Comparison of ENCODE assay signal across 24 cellular contexts in genomic region chr13:98888890-98889279, GRCh38.
"Had no signal": no experiment of that assay in that cellular context is flagged by ENCODE, and none has a peak within 500 bp of the region (broad histone marks: within the 10 kb centered on the region; RNA-seq: fewer than 3 reads in every experiment).

No MANE protein-coding gene starts in this region.

- H3K36me3 ChIP-seq: prostate gland had no signal

- H3K27ac Mint-ChIP-seq: dendritic cell treated with granulocyte-macrophage colony-stimulating factor and Interleukin-4, amounts not matched to agents 40 ng/mL and 50 ng/mL, for 4 days; endodermal cell; stimulated activated effector memory CD8-positive, alpha-beta T cell treated with anti-CD3 and anti-CD28 coated beads, Interleukin-12 subunit alpha, Interleukin-12 subunit beta, amount 100 ng/mL, for 72 hours had no signal

- H3K79me2 ChIP-seq: hepatocyte had no signal

- H3K4me2 ChIP-seq: hepatocyte had no signal

- H2AFZ ChIP-seq: hepatocyte had no signal

- H3K4me3 ChIP-seq: esophagus muscularis mucosa, gastroesophageal sphincter, heart left ventricle, hepatocyte, prostate gland, right atrium auricular region, stomach, thyroid gland, vagina had no signal

- H3K27me3 Mint-ChIP-seq: naive thymus-derived CD4-positive, alpha-beta T cell had no signal

- H3K27ac ChIP-seq: esophagus muscularis mucosa, foreskin keratinocyte, gastroesophageal sphincter, heart left ventricle, hepatocyte, prostate gland, right atrium auricular region, stomach, thyroid gland, vagina had no signal

- H3K9me3 Mint-ChIP-seq: dendritic cell treated with granulocyte-macrophage colony-stimulating factor and Interleukin-4, amounts not matched to agents 40 ng/mL and 50 ng/mL, for 4 days; endodermal cell; naive thymus-derived CD4-positive, alpha-beta T cell; nephron; stimulated activated effector memory CD8-positive, alpha-beta T cell treated with anti-CD3 and anti-CD28 coated beads, Interleukin-12 subunit alpha, Interleukin-12 subunit beta, amount 100 ng/mL, for 72 hours had no signal

- ATAC-seq: gastroesophageal sphincter; naive thymus-derived CD4-positive, alpha-beta T cell; sciatic nerve had no signal

- H3K9me3 ChIP-seq: esophagus muscularis mucosa, gastroesophageal sphincter, heart left ventricle, prostate gland, right atrium auricular region, stomach, thyroid gland, vagina had no signal

- H3K27me3 ChIP-seq: esophagus muscularis mucosa, foreskin keratinocyte, gastroesophageal sphincter, heart left ventricle, hepatocyte, right atrium auricular region, stomach, thyroid gland, vagina had no signal

- H3K4me1 ChIP-seq: prostate gland, stomach had no signal

- DNase-seq: effector CD8-positive, alpha-beta T cell; endodermal cell; foreskin keratinocyte; heart left ventricle; kidney; mesenchymal stem cell; midbrain; naive thymus-derived CD4-positive, alpha-beta T cell; nucleus accumbens; stimulated activated CD4-positive, alpha-beta T cell treated with anti-CD3 and anti-CD28 coated beads, Interleukin-2, amount 100 ng/mL, for 24 hours; stimulated activated naive CD4-positive, alpha-beta T cell treated with Interleukin-2 at 50 U/mL for 16 hours; stomach; thyroid gland; trophoblast cell had no signal

- H3K4me3 Mint-ChIP-seq: dendritic cell treated with granulocyte-macrophage colony-stimulating factor and Interleukin-4, amounts not matched to agents 40 ng/mL and 50 ng/mL, for 4 days; endodermal cell; naive thymus-derived CD4-positive, alpha-beta T cell; nephron; stimulated activated effector memory CD8-positive, alpha-beta T cell treated with anti-CD3 and anti-CD28 coated beads, Interleukin-12 subunit alpha, Interleukin-12 subunit beta, amount 100 ng/mL, for 72 hours had no signal
